18 cellular contexts compared by ENCODE assay signal in the genomic region with DNA sequence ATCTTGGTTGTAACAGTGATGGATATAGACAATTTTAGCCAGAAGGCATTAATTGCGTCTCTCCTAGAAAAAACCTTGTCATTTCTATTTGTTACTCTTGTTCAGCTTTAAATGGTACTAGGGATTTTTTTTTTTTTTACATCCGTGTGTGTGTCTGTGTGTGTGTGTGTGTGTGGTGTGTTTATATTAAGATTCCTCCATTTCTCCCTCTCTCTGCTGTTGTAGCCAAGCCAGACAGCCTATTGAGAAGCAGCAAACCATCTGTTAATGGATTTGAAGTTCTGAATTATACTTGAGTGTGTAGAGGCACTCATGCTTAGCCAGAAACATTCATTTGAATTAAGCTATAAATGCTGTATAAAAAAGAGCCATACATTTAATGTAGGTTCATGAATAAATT.
DNase-seq lines count a peak whose midpoint lies in the region; ATAC-seq and TF ChIP-seq lines count a peak whose summit lies in the region.
"Had no signal": no experiment of that assay in that cellular context is flagged by ENCODE, and none has a peak within 500 bp of the region (broad histone marks: within the 10 kb centered on the region; RNA-seq: fewer than 3 reads in every experiment).

No MANE protein-coding gene starts in this region.

- peaks cover 20% of the 10 kb centered on the region for H3K4me1 ChIP-seq in HEK293 (ENCODE audit: control insufficient read depth, insufficient read depth, low read length)
- H3K4me1 ChIP-seq in lower lobe of right lung, result peaks cover 6% of the 10 kb centered on the region
- no peaks in the 10 kb centered on the region for H3K4me1 ChIP-seq in ascending aorta
- H3K4me1 ChIP-seq: colonic mucosa had no signal

- peak; percentile 40 for DNase-seq in NCI-H2171 (lab: John Stamatoyannopoulos, UW)
- DNase-seq in astrocyte of the hippocampus (ENCODE audit: low read depth, low spot score), result peak; percentile 40
- no peak for DNase-seq in neural crest cell (ENCODE audit: low read depth, low spot score)
- DNase-seq in lower lobe of right lung, result no peak
- DNase-seq in NCI-H146 treated with DMSO at 0.1 percent for 48 hours (lab: John Stamatoyannopoulos, UW; ENCODE audit: unreplicated experiment), result no peak
- no peak for DNase-seq in ascending aorta (ENCODE audit: low spot score in 2 of 2)
- DNase-seq: activated effector memory CD4-positive, alpha-beta T cell treated with Interleukin-2 at 50 U/mL for 16 hours; colonic mucosa; GM23248; stimulated activated CD4-positive, alpha-beta T cell treated with anti-CD3 and anti-CD28 coated beads, Interleukin-2, amount 100 ng/mL, for 24 hours; SW 1271 had no signal

- intact Hi-C loops in lower lobe of right lung (cut with DNase I), result no loop called here
- intact Hi-C loops in ascending aorta (cut with DNase I), result no loop called here

- CTCF ChIA-PET in HEK293 (lab: Yijun Ruan, JAX), result no interaction called here

- H3K4me1 Mint-ChIP-seq in neural crest cell, result peaks cover 26% of the 10 kb centered on the region
- H3K4me1 Mint-ChIP-seq: memory B cell had no signal

- H3K4me3 Mint-ChIP-seq in neural crest cell, result peak overlapping the region; percentile 10
- H3K4me3 Mint-ChIP-seq: memory B cell had no signal

- TF ChIP-seq CTCF in HEK293 (tag by site-specific recombination; IDR thresholded peaks at IDR 0.05), result no peak
- no peak for TF ChIP-seq CTCF in neural crest cell (conservative IDR thresholded peaks at IDR 0.05)
- TF ChIP-seq CTCF in lower lobe of right lung (IDR thresholded peaks at IDR 0.05), result no peak
- no peak for TF ChIP-seq CTCF in ascending aorta (IDR thresholded peaks at IDR 0.05)

- H3K9me3 Mint-ChIP-seq in neural crest cell, result no peaks in the 10 kb centered on the region
- H3K9me3 Mint-ChIP-seq: memory B cell had no signal

- POLR2A ChIA-PET in HEK293 (lab: Yijun Ruan, JAX), result no interaction called here

- H3K27ac ChIP-seq in HEK293 (ENCODE audit: extremely low read depth, low read depth, low read length), result no peak overlapping the region
- H3K27ac ChIP-seq in lower lobe of right lung, result no peak overlapping the region
- no peak overlapping the region for H3K27ac ChIP-seq in ascending aorta
- H3K27ac ChIP-seq: colonic mucosa, GM23248, neutrophil, thoracic aorta, VCaP had no signal

- peaks cover 2% of the 10 kb centered on the region for H3K36me3 Mint-ChIP-seq in neural crest cell (ENCODE audit: low read depth)

- ATAC-seq in lower lobe of right lung, result no peak
- ATAC-seq: Panc1, sciatic nerve had no signal

- H3K9me3 ChIP-seq in HEK293 (ENCODE audit: control insufficient read depth, insufficient read depth, low read depth, low read length) (no peaks in the 10 kb centered on the region), lower lobe of right lung (no peaks in the 10 kb centered on the region), ascending aorta (no peaks in the 10 kb centered on the region)
- H3K9me3 ChIP-seq: colonic mucosa, neutrophil, thoracic aorta had no signal

- H3K36me3 ChIP-seq in HEK293 (ENCODE audit: control insufficient read depth in 2 of 2, insufficient read depth in 1 of 2, low read length in 2 of 2) (peaks cover 36 to 37% of the 10 kb centered on the region in 2 experiments), lower lobe of right lung (peaks cover 29% of the 10 kb centered on the region), ascending aorta (no peaks in the 10 kb centered on the region)
- H3K36me3 ChIP-seq: colonic mucosa, thoracic aorta had no signal

- H3K27me3 ChIP-seq in lower lobe of right lung (ENCODE audit: low read depth), result no peaks in the 10 kb centered on the region
- H3K27me3 ChIP-seq in ascending aorta, result no peaks in the 10 kb centered on the region
- H3K27me3 ChIP-seq: colonic mucosa, neutrophil had no signal

- H3K27ac Mint-ChIP-seq in neural crest cell (ENCODE audit: unreplicated experiment), result peak overlapping the region; percentile 3
- H3K27ac Mint-ChIP-seq: memory B cell had no signal

- H3K27me3 Mint-ChIP-seq in neural crest cell (ENCODE audit: low read depth), result no peaks in the 10 kb centered on the region
- H3K27me3 Mint-ChIP-seq: memory B cell had no signal

- H3K4me3 ChIP-seq in HEK293 (ENCODE audit: low read depth, low read length), result no peak overlapping the region
- no peak overlapping the region for H3K4me3 ChIP-seq in lower lobe of right lung
- no peak overlapping the region for H3K4me3 ChIP-seq in ascending aorta
- H3K4me3 ChIP-seq: colonic mucosa, GM23248, thoracic aorta had no signal

TF ChIP-seq in HEK293, 187 proteins besides CTCF, POLR2A, EP300 and RAD21:
- TF ChIP-seq YY2 (tag by site-specific recombination; IDR thresholded peaks at IDR 0.05), result 0 out of 2 replicates have a peak, but pooled peaks have one; percentile 40
- no peak for TF ChIP-seq KLF1 (tag by site-specific recombination; IDR thresholded peaks at IDR 0.05)
- TF ChIP-seq, protein P1, sequence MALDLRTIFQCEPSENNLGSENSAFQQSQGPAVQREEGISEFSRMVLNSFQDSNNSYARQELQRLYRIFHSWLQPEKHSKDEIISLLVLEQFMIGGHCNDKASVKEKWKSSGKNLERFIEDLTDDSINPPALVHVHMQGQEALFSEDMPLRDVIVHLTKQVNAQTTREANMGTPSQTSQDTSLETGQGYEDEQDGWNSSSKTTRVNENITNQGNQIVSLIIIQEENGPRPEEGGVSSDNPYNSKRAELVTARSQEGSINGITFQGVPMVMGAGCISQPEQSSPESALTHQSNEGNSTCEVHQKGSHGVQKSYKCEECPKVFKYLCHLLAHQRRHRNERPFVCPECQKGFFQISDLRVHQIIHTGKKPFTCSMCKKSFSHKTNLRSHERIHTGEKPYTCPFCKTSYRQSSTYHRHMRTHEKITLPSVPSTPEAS (tag by site-specific recombination; IDR thresholded peaks at IDR 0.05), result peak; percentile 52; the same call in 1 of the 2 replicates
- TF ChIP-seq, protein P2, sequence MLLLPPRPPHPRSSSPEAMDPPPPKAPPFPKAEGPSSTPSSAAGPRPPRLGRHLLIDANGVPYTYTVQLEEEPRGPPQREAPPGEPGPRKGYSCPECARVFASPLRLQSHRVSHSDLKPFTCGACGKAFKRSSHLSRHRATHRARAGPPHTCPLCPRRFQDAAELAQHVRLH (tag by site-specific recombination; IDR thresholded peaks at IDR 0.05), result no peak
- 0 out of 2 replicates have a peak, but pooled peaks have one; percentile 5 for TF ChIP-seq ZNF654 (tag by site-specific recombination; IDR thresholded peaks at IDR 0.05; ENCODE audit: low read depth)
- no peak for TF ChIP-seq ZNF747 (tag by site-specific recombination; IDR thresholded peaks at IDR 0.05)

Comparison
In these comparisons a context has a peak if more than half of its experiments do, and no peak if none do; other contexts are left out.
1. DNase-seq: peak in NCI-H2171 (single experiment) and astrocyte of the hippocampus (single experiment); none in neural crest cell (single experiment), lower lobe of right lung (single experiment), NCI-H146 treated with DMSO at 0.1 percent for 48 hours (single experiment) and ascending aorta (0 of 2).